Comparison of ENCODE assay signal across 3 cellular contexts in the genomic region with DNA sequence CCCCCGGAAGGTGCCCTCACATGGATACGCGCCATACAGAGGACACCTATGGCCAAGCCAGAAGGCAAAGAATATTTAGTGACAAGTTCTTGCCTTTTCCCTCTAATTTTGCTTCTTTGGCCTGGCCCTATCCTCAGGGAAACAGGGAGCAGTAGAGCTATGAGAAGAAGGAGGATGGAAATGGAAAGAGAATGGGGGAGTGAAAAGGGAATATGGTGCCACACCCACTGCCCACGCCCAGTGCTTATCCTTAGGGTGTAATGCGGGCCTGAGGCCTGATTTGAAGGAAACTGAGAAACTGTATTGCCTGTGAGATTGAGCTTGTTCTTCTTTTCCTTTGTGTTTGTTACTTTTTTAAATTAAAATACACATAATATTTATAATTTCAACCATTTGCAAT.
TF ChIP-seq lines count a peak whose summit lies in the region.

No MANE protein-coding gene starts in this region.

TF ChIP-seq in SK-N-SH, 30 proteins besides CTCF, POLR2A, EP300 and RAD21:
- TF ChIP-seq, protein P1, sequence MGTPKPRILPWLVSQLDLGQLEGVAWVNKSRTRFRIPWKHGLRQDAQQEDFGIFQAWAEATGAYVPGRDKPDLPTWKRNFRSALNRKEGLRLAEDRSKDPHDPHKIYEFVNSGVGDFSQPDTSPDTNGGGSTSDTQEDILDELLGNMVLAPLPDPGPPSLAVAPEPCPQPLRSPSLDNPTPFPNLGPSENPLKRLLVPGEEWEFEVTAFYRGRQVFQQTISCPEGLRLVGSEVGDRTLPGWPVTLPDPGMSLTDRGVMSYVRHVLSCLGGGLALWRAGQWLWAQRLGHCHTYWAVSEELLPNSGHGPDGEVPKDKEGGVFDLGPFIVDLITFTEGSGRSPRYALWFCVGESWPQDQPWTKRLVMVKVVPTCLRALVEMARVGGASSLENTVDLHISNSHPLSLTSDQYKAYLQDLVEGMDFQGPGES (IDR thresholded peaks at IDR 0.05; ENCODE audit: low read depth, low read length), result no peak
- TF ChIP-seq ELF1 (IDR thresholded peaks at IDR 0.05), result no peak
- TF ChIP-seq EZH2phosphoT487 (IDR thresholded peaks at IDR 0.05; ENCODE audit: borderline replicate concordance, low read depth), result no peak
- TF ChIP-seq NRF1 (IDR thresholded peaks at IDR 0.05; ENCODE audit: low read depth, low read length), result no peak
- no peak for TF ChIP-seq SMC3 (IDR thresholded peaks at IDR 0.05; ENCODE audit: low read depth, low read length)
- no peak for TF ChIP-seq TCF12 (IDR thresholded peaks at IDR 0.05)
- TF ChIP-seq RCOR1 (IDR thresholded peaks at IDR 0.05; ENCODE audit: low read length), result no peak
- TF ChIP-seq TAF1 (IDR thresholded peaks at IDR 0.05; ENCODE audit: borderline replicate concordance, low read depth, low read length), result no peak
- TF ChIP-seq CHD2 (IDR thresholded peaks at IDR 0.05; ENCODE audit: low read length, partially characterized antibody), result no peak
- TF ChIP-seq, protein P2, sequence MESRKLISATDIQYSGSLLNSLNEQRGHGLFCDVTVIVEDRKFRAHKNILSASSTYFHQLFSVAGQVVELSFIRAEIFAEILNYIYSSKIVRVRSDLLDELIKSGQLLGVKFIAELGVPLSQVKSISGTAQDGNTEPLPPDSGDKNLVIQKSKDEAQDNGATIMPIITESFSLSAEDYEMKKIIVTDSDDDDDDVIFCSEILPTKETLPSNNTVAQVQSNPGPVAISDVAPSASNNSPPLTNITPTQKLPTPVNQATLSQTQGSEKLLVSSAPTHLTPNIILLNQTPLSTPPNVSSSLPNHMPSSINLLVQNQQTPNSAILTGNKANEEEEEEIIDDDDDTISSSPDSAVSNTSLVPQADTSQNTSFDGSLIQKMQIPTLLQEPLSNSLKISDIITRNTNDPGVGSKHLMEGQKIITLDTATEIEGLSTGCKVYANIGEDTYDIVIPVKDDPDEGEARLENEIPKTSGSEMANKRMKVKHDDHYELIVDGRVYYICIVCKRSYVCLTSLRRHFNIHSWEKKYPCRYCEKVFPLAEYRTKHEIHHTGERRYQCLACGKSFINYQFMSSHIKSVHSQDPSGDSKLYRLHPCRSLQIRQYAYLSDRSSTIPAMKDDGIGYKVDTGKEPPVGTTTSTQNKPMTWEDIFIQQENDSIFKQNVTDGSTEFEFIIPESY (IDR thresholded peaks at IDR 0.05; ENCODE audit: borderline replicate concordance, low read depth), result no peak

TF ChIP-seq in SK-N-SH treated with all-trans-retinoic acid at 6 μM for 48 hours, 23 proteins besides CTCF, POLR2A, EP300 and RAD21 (continued from another document and continues in another):
- TF ChIP-seq, protein P3, sequence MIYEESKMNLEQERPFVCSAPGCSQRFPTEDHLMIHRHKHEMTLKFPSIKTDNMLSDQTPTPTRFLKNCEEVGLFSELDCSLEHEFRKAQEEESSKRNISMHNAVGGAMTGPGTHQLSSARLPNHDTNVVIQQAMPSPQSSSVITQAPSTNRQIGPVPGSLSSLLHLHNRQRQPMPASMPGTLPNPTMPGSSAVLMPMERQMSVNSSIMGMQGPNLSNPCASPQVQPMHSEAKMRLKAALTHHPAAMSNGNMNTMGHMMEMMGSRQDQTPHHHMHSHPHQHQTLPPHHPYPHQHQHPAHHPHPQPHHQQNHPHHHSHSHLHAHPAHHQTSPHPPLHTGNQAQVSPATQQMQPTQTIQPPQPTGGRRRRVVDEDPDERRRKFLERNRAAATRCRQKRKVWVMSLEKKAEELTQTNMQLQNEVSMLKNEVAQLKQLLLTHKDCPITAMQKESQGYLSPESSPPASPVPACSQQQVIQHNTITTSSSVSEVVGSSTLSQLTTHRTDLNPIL (CRISPR knock-in tag; IDR thresholded peaks at IDR 0.05; ENCODE audit: low read depth), result no peak
- TF ChIP-seq ZFP3 (CRISPR knock-in tag; IDR thresholded peaks at IDR 0.05), result no peak
- no peak for TF ChIP-seq OSR1 (CRISPR knock-in tag; IDR thresholded peaks at IDR 0.05)
- no peak for TF ChIP-seq CSDC2 (CRISPR knock-in tag; IDR thresholded peaks at IDR 0.05)
- TF ChIP-seq ZC3H10 (CRISPR knock-in tag; IDR thresholded peaks at IDR 0.05), result no peak
- TF ChIP-seq SNAI2 (CRISPR knock-in tag; IDR thresholded peaks at IDR 0.05), result no peak
- TF ChIP-seq ISL1 (CRISPR knock-in tag; IDR thresholded peaks at IDR 0.05), result no peak
- TF ChIP-seq, protein P4, sequence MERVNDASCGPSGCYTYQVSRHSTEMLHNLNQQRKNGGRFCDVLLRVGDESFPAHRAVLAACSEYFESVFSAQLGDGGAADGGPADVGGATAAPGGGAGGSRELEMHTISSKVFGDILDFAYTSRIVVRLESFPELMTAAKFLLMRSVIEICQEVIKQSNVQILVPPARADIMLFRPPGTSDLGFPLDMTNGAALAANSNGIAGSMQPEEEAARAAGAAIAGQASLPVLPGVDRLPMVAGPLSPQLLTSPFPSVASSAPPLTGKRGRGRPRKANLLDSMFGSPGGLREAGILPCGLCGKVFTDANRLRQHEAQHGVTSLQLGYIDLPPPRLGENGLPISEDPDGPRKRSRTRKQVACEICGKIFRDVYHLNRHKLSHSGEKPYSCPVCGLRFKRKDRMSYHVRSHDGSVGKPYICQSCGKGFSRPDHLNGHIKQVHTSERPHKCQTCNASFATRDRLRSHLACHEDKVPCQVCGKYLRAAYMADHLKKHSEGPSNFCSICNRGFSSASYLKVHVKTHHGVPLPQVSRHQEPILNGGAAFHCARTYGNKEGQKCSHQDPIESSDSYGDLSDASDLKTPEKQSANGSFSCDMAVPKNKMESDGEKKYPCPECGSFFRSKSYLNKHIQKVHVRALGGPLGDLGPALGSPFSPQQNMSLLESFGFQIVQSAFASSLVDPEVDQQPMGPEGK (CRISPR knock-in tag; IDR thresholded peaks at IDR 0.05; ENCODE audit: borderline replicate concordance), result no peak
- no peak for TF ChIP-seq ARNTL (CRISPR knock-in tag; IDR thresholded peaks at IDR 0.05; ENCODE audit: borderline replicate concordance, low read depth)
- no peak for TF ChIP-seq ZNF565 (CRISPR knock-in tag; conservative IDR thresholded peaks at IDR 0.05; ENCODE audit: low read depth)
- no peak for TF ChIP-seq RARB (CRISPR knock-in tag; IDR thresholded peaks at IDR 0.05)
- no peak for TF ChIP-seq ZNF8 (CRISPR knock-in tag; IDR thresholded peaks at IDR 0.05)
- no peak for TF ChIP-seq PPARA (CRISPR knock-in tag; IDR thresholded peaks at IDR 0.05; ENCODE audit: borderline replicate concordance)
- TF ChIP-seq, protein P5, sequence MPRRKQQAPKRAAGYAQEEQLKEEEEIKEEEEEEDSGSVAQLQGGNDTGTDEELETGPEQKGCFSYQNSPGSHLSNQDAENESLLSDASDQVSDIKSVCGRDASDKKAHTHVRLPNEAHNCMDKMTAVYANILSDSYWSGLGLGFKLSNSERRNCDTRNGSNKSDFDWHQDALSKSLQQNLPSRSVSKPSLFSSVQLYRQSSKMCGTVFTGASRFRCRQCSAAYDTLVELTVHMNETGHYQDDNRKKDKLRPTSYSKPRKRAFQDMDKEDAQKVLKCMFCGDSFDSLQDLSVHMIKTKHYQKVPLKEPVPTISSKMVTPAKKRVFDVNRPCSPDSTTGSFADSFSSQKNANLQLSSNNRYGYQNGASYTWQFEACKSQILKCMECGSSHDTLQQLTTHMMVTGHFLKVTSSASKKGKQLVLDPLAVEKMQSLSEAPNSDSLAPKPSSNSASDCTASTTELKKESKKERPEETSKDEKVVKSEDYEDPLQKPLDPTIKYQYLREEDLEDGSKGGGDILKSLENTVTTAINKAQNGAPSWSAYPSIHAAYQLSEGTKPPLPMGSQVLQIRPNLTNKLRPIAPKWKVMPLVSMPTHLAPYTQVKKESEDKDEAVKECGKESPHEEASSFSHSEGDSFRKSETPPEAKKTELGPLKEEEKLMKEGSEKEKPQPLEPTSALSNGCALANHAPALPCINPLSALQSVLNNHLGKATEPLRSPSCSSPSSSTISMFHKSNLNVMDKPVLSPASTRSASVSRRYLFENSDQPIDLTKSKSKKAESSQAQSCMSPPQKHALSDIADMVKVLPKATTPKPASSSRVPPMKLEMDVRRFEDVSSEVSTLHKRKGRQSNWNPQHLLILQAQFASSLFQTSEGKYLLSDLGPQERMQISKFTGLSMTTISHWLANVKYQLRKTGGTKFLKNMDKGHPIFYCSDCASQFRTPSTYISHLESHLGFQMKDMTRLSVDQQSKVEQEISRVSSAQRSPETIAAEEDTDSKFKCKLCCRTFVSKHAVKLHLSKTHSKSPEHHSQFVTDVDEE (CRISPR knock-in tag; IDR thresholded peaks at IDR 0.05), result no peak
- no peak for TF ChIP-seq ESRRG (CRISPR knock-in tag; IDR thresholded peaks at IDR 0.05)
- no peak for TF ChIP-seq ZNF70 (CRISPR knock-in tag; IDR thresholded peaks at IDR 0.05)
- TF ChIP-seq TCF4 (CRISPR knock-in tag; IDR thresholded peaks at IDR 0.05; ENCODE audit: borderline replicate concordance), result no peak

TF ChIP-seq in K562, 482 proteins besides CTCF, POLR2A, EP300 and RAD21 (continued from another document):
- TF ChIP-seq SMARCC2 (IDR thresholded peaks at IDR 0.05; ENCODE audit: low read depth) (no peak), CC2D1A (IDR thresholded peaks at IDR 0.05) (no peak), SOX6 (IDR thresholded peaks at IDR 0.05) (no peak), CSDE1 (IDR thresholded peaks at IDR 0.05) (no peak), HMG20B (CRISPR knock-in tag; IDR thresholded peaks at IDR 0.05) (no peak), SMAD1 (IDR thresholded peaks at IDR 0.05; ENCODE audit: low read depth, low read length, partially characterized antibody) (no peak), HDAC6 (IDR thresholded peaks at IDR 0.05; ENCODE audit: low read depth, low read length) (no peak), GTF2E2 (tag; IDR thresholded peaks at IDR 0.05) (no peak), ZNF77 (CRISPR knock-in tag; IDR thresholded peaks at IDR 0.05) (no peak), SMARCB1 (IDR thresholded peaks at IDR 0.05; ENCODE audit: insufficient read length, low read depth) (no peak), KDM1A (IDR thresholded peaks at IDR 0.05) (no peak), YY1 (IDR thresholded peaks at IDR 0.05; ENCODE audit: borderline replicate concordance in 1 of 3, control insufficient read depth in 1 of 3, extremely low read depth in 1 of 3, insufficient read depth in 3 of 3, insufficient read length in 1 of 3, insufficient replicate concordance in 2 of 3, low read depth in 1 of 3, low read length in 2 of 3) (no peak), ARID1B (IDR thresholded peaks at IDR 0.05) (no peak), KLF1 (tag; IDR thresholded peaks at IDR 0.05) (no peak)
- TF ChIP-seq, protein P6, sequence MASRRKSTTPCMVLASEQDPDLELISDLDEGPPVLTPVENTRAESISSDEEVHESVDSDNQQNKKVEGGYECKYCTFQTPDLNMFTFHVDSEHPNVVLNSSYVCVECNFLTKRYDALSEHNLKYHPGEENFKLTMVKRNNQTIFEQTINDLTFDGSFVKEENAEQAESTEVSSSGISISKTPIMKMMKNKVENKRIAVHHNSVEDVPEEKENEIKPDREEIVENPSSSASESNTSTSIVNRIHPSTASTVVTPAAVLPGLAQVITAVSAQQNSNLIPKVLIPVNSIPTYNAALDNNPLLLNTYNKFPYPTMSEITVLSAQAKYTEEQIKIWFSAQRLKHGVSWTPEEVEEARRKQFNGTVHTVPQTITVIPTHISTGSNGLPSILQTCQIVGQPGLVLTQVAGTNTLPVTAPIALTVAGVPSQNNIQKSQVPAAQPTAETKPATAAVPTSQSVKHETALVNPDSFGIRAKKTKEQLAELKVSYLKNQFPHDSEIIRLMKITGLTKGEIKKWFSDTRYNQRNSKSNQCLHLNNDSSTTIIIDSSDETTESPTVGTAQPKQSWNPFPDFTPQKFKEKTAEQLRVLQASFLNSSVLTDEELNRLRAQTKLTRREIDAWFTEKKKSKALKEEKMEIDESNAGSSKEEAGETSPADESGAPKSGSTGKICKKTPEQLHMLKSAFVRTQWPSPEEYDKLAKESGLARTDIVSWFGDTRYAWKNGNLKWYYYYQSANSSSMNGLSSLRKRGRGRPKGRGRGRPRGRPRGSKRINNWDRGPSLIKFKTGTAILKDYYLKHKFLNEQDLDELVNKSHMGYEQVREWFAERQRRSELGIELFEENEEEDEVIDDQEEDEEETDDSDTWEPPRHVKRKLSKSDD (conservative IDR thresholded peaks at IDR 0.05; ENCODE audit: low read length), result no peak
- TF ChIP-seq, protein P7, sequence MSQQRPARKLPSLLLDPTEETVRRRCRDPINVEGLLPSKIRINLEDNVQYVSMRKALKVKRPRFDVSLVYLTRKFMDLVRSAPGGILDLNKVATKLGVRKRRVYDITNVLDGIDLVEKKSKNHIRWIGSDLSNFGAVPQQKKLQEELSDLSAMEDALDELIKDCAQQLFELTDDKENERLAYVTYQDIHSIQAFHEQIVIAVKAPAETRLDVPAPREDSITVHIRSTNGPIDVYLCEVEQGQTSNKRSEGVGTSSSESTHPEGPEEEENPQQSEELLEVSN (IDR thresholded peaks at IDR 0.05; ENCODE audit: borderline replicate concordance in 1 of 2, extremely low read depth in 1 of 2, insufficient read depth in 1 of 2, insufficient read length in 1 of 2, low read depth in 1 of 2, low read length in 1 of 2, poor library complexity in 1 of 2, severe bottlenecking in 1 of 2), result no peak
- TF ChIP-seq, protein P8, sequence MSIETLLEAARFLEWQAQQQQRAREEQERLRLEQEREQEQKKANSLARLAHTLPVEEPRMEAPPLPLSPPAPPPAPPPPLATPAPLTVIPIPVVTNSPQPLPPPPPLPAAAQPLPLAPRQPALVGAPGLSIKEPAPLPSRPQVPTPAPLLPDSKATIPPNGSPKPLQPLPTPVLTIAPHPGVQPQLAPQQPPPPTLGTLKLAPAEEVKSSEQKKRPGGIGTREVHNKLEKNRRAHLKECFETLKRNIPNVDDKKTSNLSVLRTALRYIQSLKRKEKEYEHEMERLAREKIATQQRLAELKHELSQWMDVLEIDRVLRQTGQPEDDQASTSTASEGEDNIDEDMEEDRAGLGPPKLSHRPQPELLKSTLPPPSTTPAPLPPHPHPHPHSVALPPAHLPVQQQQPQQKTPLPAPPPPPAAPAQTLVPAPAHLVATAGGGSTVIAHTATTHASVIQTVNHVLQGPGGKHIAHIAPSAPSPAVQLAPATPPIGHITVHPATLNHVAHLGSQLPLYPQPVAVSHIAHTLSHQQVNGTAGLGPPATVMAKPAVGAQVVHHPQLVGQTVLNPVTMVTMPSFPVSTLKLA (conservative IDR thresholded peaks at IDR 0.05), result no peak
